Comparison of ENCODE assay signal across 22 cellular contexts in genomic region chr3:17967953-17968352, GRCh38.
"Had no signal": no experiment of that assay in that cellular context is flagged by ENCODE, and none has a peak within 500 bp of the region (broad histone marks: within the 10 kb centered on the region; RNA-seq: fewer than 3 reads in every experiment).

No MANE protein-coding gene starts in this region.

- H3K4me3 ChIP-seq: K562, Peyer's patch had no signal

- H3K4me3 Mint-ChIP-seq: activated CD4-positive, alpha-beta memory T cell treated with anti-CD3 and anti-CD28 coated beads for 36 hours; activated CD4-positive, alpha-beta T cell treated with anti-CD3 and anti-CD28 coated beads, Interleukin-2, amount 10 ng/mL, durations not matched to agents 7 days and 5 days; activated naive CD4-positive, alpha-beta T cell treated with anti-CD3 and anti-CD28 coated beads for 36 hours; activated naive CD8-positive, alpha-beta T cell; activated T-helper 17 cell treated with anti-CD3 and anti-CD28 coated beads, Interleukin-2, amount 50 U/mL, for 72 hours; T-helper 1 cell treated with Interleukin-12 subunit alpha and Interleukin-12 subunit beta and Interleukin-4 antibody, amounts not matched to agents 30 μg/mL and 1 μg/mL, for 36 hours had no signal

- H3K27me3 Mint-ChIP-seq: activated CD4-positive, alpha-beta T cell treated with anti-CD3 and anti-CD28 coated beads, Interleukin-2, amount 10 ng/mL, durations not matched to agents 7 days and 5 days had no signal

- H3K9me3 ChIP-seq: Peyer's patch had no signal

- DNase-seq: activated CD4-positive, alpha-beta memory T cell treated with anti-CD3 and anti-CD28 coated beads for 36 hours; activated CD4-positive, alpha-beta T cell treated with anti-CD3 and anti-CD28 coated beads, Interleukin-2, amount 10 ng/mL, durations not matched to agents 7 days and 5 days; activated CD4-positive, CD25-positive, alpha-beta regulatory T cell; activated gamma-delta T cell; activated naive CD4-positive, alpha-beta T cell treated with anti-CD3 and anti-CD28 coated beads for 36 hours; activated T-cell treated with anti-CD3 and anti-CD28 coated beads for 4 hours; activated T-cell treated with anti-CD3 and anti-CD28 coated beads, Interleukin-2, amount 50 U/mL, for 48 hours; brain microvascular endothelial cell; cerebellar nuclear complex; NCI-H1105; NCI-H1436; NCI-H1694 treated with DMSO at 0.1 percent for 48 hours; NCI-H2029 treated with DMSO at 0.1 percent for 48 hours; NCI-H524; NCI-H774; Peyer's patch; Right ventricle myocardium superior had no signal

- H3K27ac ChIP-seq: brain microvascular endothelial cell, Peyer's patch, RWPE1 had no signal

- H3K27me3 ChIP-seq: brain microvascular endothelial cell, Peyer's patch had no signal

- H3K4me1 ChIP-seq: Peyer's patch had no signal

- H3K36me3 Mint-ChIP-seq: activated CD4-positive, alpha-beta memory T cell treated with anti-CD3 and anti-CD28 coated beads for 36 hours had no signal

- H3K27ac Mint-ChIP-seq: activated CD4-positive, alpha-beta memory T cell treated with anti-CD3 and anti-CD28 coated beads for 36 hours; activated CD4-positive, alpha-beta T cell treated with anti-CD3 and anti-CD28 coated beads, Interleukin-2, amount 10 ng/mL, durations not matched to agents 7 days and 5 days; activated naive CD4-positive, alpha-beta T cell treated with anti-CD3 and anti-CD28 coated beads for 36 hours; activated naive CD8-positive, alpha-beta T cell; activated T-helper 17 cell treated with anti-CD3 and anti-CD28 coated beads, Interleukin-2, amount 50 U/mL, for 72 hours; T-helper 1 cell treated with Interleukin-12 subunit alpha and Interleukin-12 subunit beta and Interleukin-4 antibody, amounts not matched to agents 30 μg/mL and 1 μg/mL, for 36 hours had no signal

- ATAC-seq: activated T-helper 17 cell treated with anti-CD3 and anti-CD28 coated beads, Interleukin-2, amount 50 U/mL, for 72 hours; K562 had no signal

- H3K4me1 Mint-ChIP-seq: activated T-helper 17 cell treated with anti-CD3 and anti-CD28 coated beads, Interleukin-2, amount 50 U/mL, for 72 hours had no signal

- H3K9me3 Mint-ChIP-seq: activated CD4-positive, alpha-beta memory T cell treated with anti-CD3 and anti-CD28 coated beads for 36 hours; activated naive CD4-positive, alpha-beta T cell treated with anti-CD3 and anti-CD28 coated beads for 36 hours; activated T-helper 17 cell treated with anti-CD3 and anti-CD28 coated beads, Interleukin-2, amount 50 U/mL, for 72 hours; T-helper 1 cell treated with Interleukin-12 subunit alpha and Interleukin-12 subunit beta and Interleukin-4 antibody, amounts not matched to agents 30 μg/mL and 1 μg/mL, for 36 hours had no signal

- H3K36me3 ChIP-seq: brain microvascular endothelial cell, Peyer's patch had no signal
